ENCODE assay signal across 8 cellular contexts in the genomic region with DNA sequence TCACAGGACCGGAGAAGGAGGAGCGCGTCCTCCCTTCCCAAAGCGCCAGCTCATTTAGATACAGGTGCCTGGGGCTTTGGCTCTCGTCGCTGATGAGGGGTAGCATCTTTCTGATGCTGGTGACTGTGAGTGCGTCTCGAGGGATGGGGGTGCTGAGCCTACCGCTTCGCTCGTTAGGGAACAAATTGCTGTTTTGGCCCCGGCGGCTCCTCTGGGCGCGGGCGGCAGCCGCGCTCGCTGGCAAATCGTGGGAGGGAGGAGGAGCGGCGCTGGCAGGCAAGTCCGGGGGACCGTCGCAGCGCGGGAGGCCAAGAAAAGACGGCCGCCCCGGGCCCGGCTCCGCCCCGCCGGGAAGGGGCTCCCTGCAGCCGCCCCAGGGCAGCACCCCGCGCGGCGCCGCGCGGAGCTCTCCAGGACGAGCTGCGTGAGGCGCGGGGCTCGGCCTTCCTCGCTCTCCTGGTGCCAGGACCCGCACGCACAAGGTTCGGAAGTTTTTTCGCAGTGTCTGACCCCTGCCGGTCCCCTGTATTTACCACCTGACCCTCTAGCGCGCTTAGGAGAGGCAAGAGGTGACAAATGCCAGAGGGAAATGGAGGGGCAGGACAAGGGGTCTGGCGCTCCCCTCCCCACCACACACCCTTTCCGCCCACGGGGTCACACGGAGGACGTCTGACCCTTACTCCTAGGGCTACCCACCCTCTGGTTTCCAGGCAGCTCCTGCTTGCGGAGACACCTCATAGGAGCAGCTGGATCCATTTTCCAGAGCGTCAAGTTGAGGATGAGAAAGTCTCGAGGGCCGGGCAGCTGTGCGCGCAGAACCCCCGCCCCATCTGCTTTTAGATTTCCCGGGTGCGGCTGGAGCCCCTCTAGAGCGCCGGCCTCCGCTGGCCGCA. TPM values are rescaled to one million over a fixed set of nuclear protein-coding genes. Genes with fewer than 3 reads are reported as not detected.
DNase-seq lines count a peak whose midpoint lies in the region; ATAC-seq and TF ChIP-seq lines count a peak whose summit lies in the region.

No MANE protein-coding gene starts in this region.

- H3K36me3 Mint-ChIP-seq in progenitor cell of endocrine pancreas (ENCODE audit: insufficient read depth): peaks cover 10% of the 10 kb centered on the region

- 0 out of 2 replicates have a peak overlapping the region, but pooled peaks have one; percentile 42 for H2AFZ ChIP-seq in MM.1S (ENCODE audit: low read length)

- intact Hi-C loops in head of caudate nucleus (cut with DNase I): no loop called here

- DNase-seq in EL (peak; percentile 19), MM.1S (peak; percentile 25), head of caudate nucleus (peak in 37 of 42 donors; percentile 27 to 86 (median 63)), progenitor cell of endocrine pancreas (ENCODE audit: low spot score, unreplicated experiment) (no peak), COLO829 (ENCODE audit: low spot score) (no peak), mucosa of gallbladder (ENCODE audit: low spot score) (no peak)
- DNase-seq in activated T-cell treated with anti-CD3 and anti-CD28 coated beads, Interleukin-2, amount 50 U/mL, for 1 hour: peak; percentile 61

- peak overlapping the region; percentile 16; the same call in 1 of the 2 replicates for H3K9ac ChIP-seq in MM.1S (ENCODE audit: low read length)

- 0 out of 2 replicates have a peak, but pooled peaks cover 10% of the 10 kb centered on the region for H3F3A ChIP-seq in MM.1S (ENCODE audit: insufficient read depth, low read length)

- H3K4me2 ChIP-seq in MM.1S (ENCODE audit: low read depth, low read length): peak overlapping the region; percentile 99

- H3K4me1 ChIP-seq in MM.1S (ENCODE audit: low read length): no peaks in the 10 kb centered on the region

- peaks cover 55% of the 10 kb centered on the region for H3K27me3 Mint-ChIP-seq in progenitor cell of endocrine pancreas

- no peaks in the 10 kb centered on the region for H3K9me2 ChIP-seq in MM.1S (replicated peaks; ENCODE audit: insufficient read depth, low read length)

- peak overlapping the region; percentile 78 for H3K4me3 Mint-ChIP-seq in progenitor cell of endocrine pancreas (ENCODE audit: low read depth)

- no peak for ATAC-seq in GM21717 (IDR thresholded peaks at IDR 0.05; ENCODE audit: unreplicated experiment)

- TF ChIP-seq CTCF in MM.1S (IDR thresholded peaks at IDR 0.05; ENCODE audit: low read length): peak; percentile 15; the same call in 1 of the 2 replicates
- TF ChIP-seq CTCF in progenitor cell of endocrine pancreas (IDR thresholded peaks at IDR 0.05; ENCODE audit: unreplicated experiment): peak; percentile 32

- H3K27me3 ChIP-seq in MM.1S (replicated peaks; ENCODE audit: insufficient read depth, low read length): peaks cover 35% of the 10 kb centered on the region

- H4K20me1 ChIP-seq in MM.1S (ENCODE audit: insufficient read depth, low read length): no peaks in the 10 kb centered on the region

- peaks cover 22% of the 10 kb centered on the region for H3K4me1 Mint-ChIP-seq in progenitor cell of endocrine pancreas (ENCODE audit: low read depth)

- no peaks in the 10 kb centered on the region for H3K36me3 ChIP-seq in MM.1S (replicated peaks; ENCODE audit: insufficient read depth, low read length)

- H3K27ac ChIP-seq in MM.1S (ENCODE audit: low read length): no peak overlapping the region

- H3K9me3 Mint-ChIP-seq in progenitor cell of endocrine pancreas (ENCODE audit: low read depth): no peaks in the 10 kb centered on the region

- no peaks in the 10 kb centered on the region for H3K9me3 ChIP-seq in MM.1S (replicated peaks; ENCODE audit: insufficient read depth, low read length)

- H3K79me2 ChIP-seq in MM.1S (ENCODE audit: low read length): no peaks in the 10 kb centered on the region

- H3K27ac Mint-ChIP-seq in progenitor cell of endocrine pancreas: peak overlapping the region; percentile 69

- H3K4me3 ChIP-seq in MM.1S (ENCODE audit: low read length): peak overlapping the region; percentile 57

RNA-seq across cellular contexts. Expression of a gene that starts 0.9 kb away (rescaled TPM):
- 29.2 and 31.9 TPM in 2 replicates for total RNA-seq in progenitor cell of endocrine pancreas
- total RNA-seq in mucosa of gallbladder: 22.6 TPM

RNA-seq across cellular contexts. Expression of a gene that starts 30.0 kb away (rescaled TPM):
- total RNA-seq in progenitor cell of endocrine pancreas (88.1 and 92.6 TPM in 2 replicates), mucosa of gallbladder (64.5 TPM)

Comparison
In these comparisons a context has a peak if more than half of its experiments do, and no peak if none do; other contexts are left out.
1. DNase-seq: peak in EL (single experiment), MM.1S (single experiment), activated T-cell treated with anti-CD3 and anti-CD28 coated beads, Interleukin-2, amount 50 U/mL, for 1 hour (single experiment) and head of caudate nucleus (37 of 42); none in progenitor cell of endocrine pancreas (single experiment), COLO829 (single experiment) and mucosa of gallbladder (single experiment).